ENCODE assay signal across 28 cellular contexts in the genomic region with DNA sequence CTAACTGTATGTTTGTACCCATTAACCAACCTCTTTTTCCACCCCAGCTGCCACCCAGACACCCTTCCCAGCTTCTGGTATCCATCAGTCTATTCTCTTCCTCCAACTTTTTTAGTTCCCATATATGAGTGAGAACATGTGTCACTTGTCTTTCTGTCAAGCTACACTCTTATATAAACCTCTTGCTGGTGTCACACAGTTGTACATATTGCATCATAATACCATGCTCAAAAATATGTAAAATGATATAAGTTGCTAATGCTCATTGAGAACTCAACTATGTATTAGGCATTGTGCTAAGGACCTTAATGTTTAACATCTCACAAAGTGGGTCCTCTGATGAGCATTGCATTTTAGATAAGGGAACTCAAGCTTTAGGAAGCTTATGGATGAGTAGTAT.
"Had no signal": no experiment of that assay in that cellular context is flagged by ENCODE, and none has a peak within 500 bp of the region (broad histone marks: within the 10 kb centered on the region; RNA-seq: fewer than 3 reads in every experiment).

No MANE protein-coding gene starts in this region.

- H3K27ac Mint-ChIP-seq: dendritic cell treated with granulocyte-macrophage colony-stimulating factor and Interleukin-4, amounts not matched to agents 40 ng/mL and 50 ng/mL, for 4 days; effector memory CD8-positive, alpha-beta T cell had no signal

- H3K27ac ChIP-seq: colonic mucosa, coronary artery, dorsolateral prefrontal cortex, epithelial cell of prostate, esophagus muscularis mucosa, esophagus squamous epithelium, foreskin keratinocyte, gastrocnemius medialis, gastroesophageal sphincter, heart left ventricle, heart right ventricle had no signal

- H3K9me3 ChIP-seq: colonic mucosa, esophagus muscularis mucosa, esophagus squamous epithelium, gastrocnemius medialis, gastroesophageal sphincter, heart left ventricle, heart right ventricle had no signal

- ATAC-seq: effector memory CD8-positive, alpha-beta T cell; esophagus mucosa; foreskin keratinocyte; gastrocnemius medialis; gastroesophageal sphincter; heart left ventricle; heart right ventricle had no signal

- H3K4me1 ChIP-seq: colonic mucosa, esophagus muscularis mucosa, esophagus squamous epithelium, foreskin keratinocyte, gastrocnemius medialis, gastroesophageal sphincter, heart left ventricle, heart right ventricle had no signal

- H3K27me3 Mint-ChIP-seq: dendritic cell treated with granulocyte-macrophage colony-stimulating factor and Interleukin-4, amounts not matched to agents 40 ng/mL and 50 ng/mL, for 4 days; effector memory CD8-positive, alpha-beta T cell had no signal

- H3K4me3 Mint-ChIP-seq: dendritic cell treated with granulocyte-macrophage colony-stimulating factor and Interleukin-4, amounts not matched to agents 40 ng/mL and 50 ng/mL, for 4 days; effector memory CD8-positive, alpha-beta T cell had no signal

- H3K9me3 Mint-ChIP-seq: effector memory CD8-positive, alpha-beta T cell had no signal

- DNase-seq: colonic mucosa; cortex of kidney; dermis blood vessel endothelial cell; dorsolateral prefrontal cortex; effector CD4-positive, alpha-beta T cell; effector CD8-positive, alpha-beta T cell; effector memory CD4-positive, alpha-beta T cell; effector memory CD8-positive, alpha-beta T cell; erythroblast; esophagus squamous epithelium; foreskin fibroblast; foreskin keratinocyte; foreskin melanocyte; gastrocnemius medialis; glutamatergic neuron; head of caudate nucleus; heart left ventricle; heart right ventricle had no signal

- H3K4me3 ChIP-seq: colonic mucosa, coronary artery, dorsolateral prefrontal cortex, esophagus muscularis mucosa, esophagus squamous epithelium, gastrocnemius medialis, gastroesophageal sphincter, heart left ventricle, heart right ventricle had no signal

- H3K36me3 ChIP-seq: colonic mucosa, esophagus muscularis mucosa, esophagus squamous epithelium, gastrocnemius medialis, gastroesophageal sphincter, heart left ventricle, heart right ventricle had no signal

- FAIRE-seq: colon, endometrium, endothelial cell of umbilical vein, frontal cortex had no signal

- H3K27me3 ChIP-seq: colonic mucosa, dorsolateral prefrontal cortex, esophagus muscularis mucosa, esophagus squamous epithelium, foreskin keratinocyte, gastrocnemius medialis, gastroesophageal sphincter, heart left ventricle, heart right ventricle had no signal
